In the genomic region with DNA sequence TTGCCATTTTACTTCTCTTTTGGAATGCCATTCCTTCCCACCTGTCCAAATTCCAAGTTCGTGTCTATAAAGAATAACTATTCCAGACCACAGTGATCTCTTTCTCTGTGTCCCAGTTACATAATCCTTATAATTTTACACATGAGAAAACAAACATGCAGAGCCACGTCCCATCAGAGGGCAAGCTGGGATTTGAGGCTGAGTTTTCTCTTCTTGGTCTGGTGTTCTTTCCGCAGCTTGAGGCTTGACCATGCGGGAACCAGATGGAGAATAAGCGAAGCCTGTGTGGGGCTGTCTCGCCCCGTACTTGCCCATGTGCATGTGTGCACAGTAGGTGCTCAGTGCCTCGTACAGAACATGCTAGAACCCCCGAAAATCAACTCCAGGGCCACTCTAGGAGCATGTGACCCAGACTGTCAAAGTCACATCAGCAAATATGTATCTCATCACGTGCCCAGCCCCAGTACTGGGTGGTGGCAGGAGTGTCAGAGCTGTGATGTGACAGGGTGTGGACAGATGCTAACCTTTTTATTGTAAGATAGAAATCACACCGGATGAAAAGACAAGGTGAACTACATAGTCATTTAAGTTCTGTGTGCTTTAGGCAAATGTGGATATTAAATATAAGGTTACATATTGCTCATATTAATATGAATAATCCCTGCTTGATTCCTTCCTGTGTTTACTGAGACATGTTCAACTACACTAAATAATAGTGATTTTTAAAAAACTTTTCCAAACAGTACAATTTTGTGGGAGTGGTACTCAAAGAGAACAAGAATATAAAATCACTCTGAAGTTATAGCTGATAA, we compare ENCODE assay signal across 11 cellular contexts. TPM values are rescaled to one million over a fixed set of nuclear protein-coding genes. Genes with fewer than 3 reads are reported as not detected.
DNase-seq lines count a peak whose midpoint lies in the region; TF ChIP-seq lines count a peak whose summit lies in the region.
"Had no signal": no experiment of that assay in that cellular context is flagged by ENCODE, and none has a peak within 500 bp of the region (broad histone marks: within the 10 kb centered on the region; RNA-seq: fewer than 3 reads in every experiment).

No MANE protein-coding gene starts in this region.

- 38 to 60% (median 49%) methylated on average over 11 of the region's 11 CpGs for WGBS in stomach, 5 donors

- no peak for TF ChIP-seq EP300 in stomach (IDR thresholded peaks at IDR 0.05)

- peaks cover 10 to 42% (median 35%) of the 10 kb centered on the region in 4 donors for H3K36me3 ChIP-seq in stomach

- no peaks in the 10 kb centered on the region for H3K27me3 Mint-ChIP-seq in activated CD4-positive, alpha-beta T cell treated with anti-CD3 and anti-CD28 coated beads, Interleukin-2, amount 10 ng/mL, durations not matched to agents 7 days and 5 days
- no peaks in the 10 kb centered on the region for H3K27me3 Mint-ChIP-seq in activated naive CD4-positive, alpha-beta T cell treated with anti-CD3 and anti-CD28 coated beads, Interleukin-2, amount 50 U/mL, for 24 hours
- H3K27me3 Mint-ChIP-seq in glutamatergic neuron (ENCODE audit: unreplicated experiment): peaks cover 12% of the 10 kb centered on the region

- CTCF ChIA-PET in activated CD4-positive, alpha-beta T cell treated with anti-CD3 and anti-CD28 coated beads, Interleukin-2, amount 10 ng/mL, durations not matched to agents 7 days and 5 days (lab: Charles Lee): interaction anchor here (0.9 to 1.3 kb wide), 2 partner anchors 44 to 86 kb away, joined by 3 read pairs; no protein-coding TSS in a partner anchor

- H3K27ac ChIP-seq in stomach: peak overlapping the region in 3 of 5 donors; percentile 9 to 98 (median 32)
- no peak overlapping the region for H3K27ac ChIP-seq in coronary artery
- H3K27ac ChIP-seq: cardiac muscle cell, thyroid gland had no signal

- TF ChIP-seq POLR2A in stomach (IDR thresholded peaks at IDR 0.05): no peak

- POLR2A ChIA-PET in activated CD4-positive, alpha-beta T cell treated with anti-CD3 and anti-CD28 coated beads, Interleukin-2, amount 10 ng/mL, durations not matched to agents 7 days and 5 days (lab: Charles Lee): no interaction called here

- no peaks in the 10 kb centered on the region for H3K27me3 ChIP-seq in stomach
- H3K27me3 ChIP-seq: cardiac muscle cell, thyroid gland had no signal

- intact Hi-C loops in stomach (cut with DNase I; ENCODE audit: low total_unique reads): no loop called here

- DNase-seq in activated CD4-positive, alpha-beta T cell treated with anti-CD3 and anti-CD28 coated beads, Interleukin-2, amount 10 ng/mL, durations not matched to agents 7 days and 5 days: no peak
- no peak for DNase-seq in activated CD4-positive, alpha-beta T cell treated with anti-CD3 and anti-CD28 coated beads for 1 hour
- no peak for DNase-seq in glutamatergic neuron
- DNase-seq in stomach: no peak
- DNase-seq in NCI-H1092 treated with DMSO at 0.1 percent for 48 hours (lab: John Stamatoyannopoulos, UW): no peak
- DNase-seq in NCI-H524 (lab: John Stamatoyannopoulos, UW): no peak
- DNase-seq in coronary artery (ENCODE audit: low spot score): no peak
- DNase-seq: Right ventricle myocardium superior, thyroid gland had no signal

- H3K4me1 Mint-ChIP-seq in activated CD4-positive, alpha-beta T cell treated with anti-CD3 and anti-CD28 coated beads, Interleukin-2, amount 10 ng/mL, durations not matched to agents 7 days and 5 days: peaks cover 55% of the 10 kb centered on the region
- H3K4me1 Mint-ChIP-seq in activated naive CD4-positive, alpha-beta T cell treated with anti-CD3 and anti-CD28 coated beads, Interleukin-2, amount 50 U/mL, for 24 hours: peaks cover 40% of the 10 kb centered on the region
- peaks cover 23% of the 10 kb centered on the region for H3K4me1 Mint-ChIP-seq in glutamatergic neuron (ENCODE audit: low read depth, unreplicated experiment)

- H3K4me3 Mint-ChIP-seq in activated CD4-positive, alpha-beta T cell treated with anti-CD3 and anti-CD28 coated beads, Interleukin-2, amount 10 ng/mL, durations not matched to agents 7 days and 5 days: peak overlapping the region; percentile 89
- H3K4me3 Mint-ChIP-seq in activated naive CD4-positive, alpha-beta T cell treated with anti-CD3 and anti-CD28 coated beads, Interleukin-2, amount 50 U/mL, for 24 hours: peak overlapping the region; percentile 85
- peak overlapping the region; percentile 93 for H3K4me3 Mint-ChIP-seq in glutamatergic neuron (ENCODE audit: unreplicated experiment)

- H3K9me3 ChIP-seq in stomach: no peaks in the 10 kb centered on the region
- H3K9me3 ChIP-seq: thyroid gland had no signal

- H3K4me3 ChIP-seq in stomach: peak overlapping the region in 2 of 4 donors; percentile 4 to 88
- H3K4me3 ChIP-seq in coronary artery: no peak overlapping the region
- H3K4me3 ChIP-seq: thyroid gland had no signal

- H3K4me1 ChIP-seq in stomach: peaks cover 14 to 68% (median 48%) of the 10 kb centered on the region in 4 donors

- TF ChIP-seq CTCF in glutamatergic neuron (IDR thresholded peaks at IDR 0.05; ENCODE audit: partially characterized antibody, unreplicated experiment) (no peak), stomach (IDR thresholded peaks at IDR 0.05) (no peak), coronary artery (IDR thresholded peaks at IDR 0.05) (no peak)

- H3K27ac Mint-ChIP-seq in activated CD4-positive, alpha-beta T cell treated with anti-CD3 and anti-CD28 coated beads, Interleukin-2, amount 10 ng/mL, durations not matched to agents 7 days and 5 days: peak overlapping the region; percentile 64
- peak overlapping the region; percentile 68 for H3K27ac Mint-ChIP-seq in activated naive CD4-positive, alpha-beta T cell treated with anti-CD3 and anti-CD28 coated beads, Interleukin-2, amount 50 U/mL, for 24 hours
- H3K27ac Mint-ChIP-seq in glutamatergic neuron (ENCODE audit: unreplicated experiment): peak overlapping the region; percentile 30

- no peaks in the 10 kb centered on the region for H3K9me3 Mint-ChIP-seq in activated CD4-positive, alpha-beta T cell treated with anti-CD3 and anti-CD28 coated beads, Interleukin-2, amount 10 ng/mL, durations not matched to agents 7 days and 5 days
- H3K9me3 Mint-ChIP-seq in activated naive CD4-positive, alpha-beta T cell treated with anti-CD3 and anti-CD28 coated beads, Interleukin-2, amount 50 U/mL, for 24 hours: no peaks in the 10 kb centered on the region
- peaks cover 10% of the 10 kb centered on the region for H3K9me3 Mint-ChIP-seq in glutamatergic neuron (ENCODE audit: unreplicated experiment)

- peaks cover 55% of the 10 kb centered on the region for H3K36me3 Mint-ChIP-seq in activated CD4-positive, alpha-beta T cell treated with anti-CD3 and anti-CD28 coated beads, Interleukin-2, amount 10 ng/mL, durations not matched to agents 7 days and 5 days (ENCODE audit: low read depth)
- peaks cover 11% of the 10 kb centered on the region for H3K36me3 Mint-ChIP-seq in activated naive CD4-positive, alpha-beta T cell treated with anti-CD3 and anti-CD28 coated beads, Interleukin-2, amount 50 U/mL, for 24 hours
- H3K36me3 Mint-ChIP-seq in glutamatergic neuron (ENCODE audit: unreplicated experiment): no peaks in the 10 kb centered on the region

RNA-seq across cellular contexts. Expression of a gene that starts 3.2 kb away (rescaled TPM):
- total RNA-seq in activated CD4-positive, alpha-beta T cell treated with anti-CD3 and anti-CD28 coated beads, Interleukin-2, amount 10 ng/mL, durations not matched to agents 7 days and 5 days: 10 to 100 TPM; 69.3 to 71.2 TPM
- total RNA-seq in glutamatergic neuron (ENCODE audit: unreplicated experiment) (95.2 TPM), stomach (10 to 100 TPM in 4 of 5 donors, 1 to 10 TPM in 1; 9.9 to 65.2 (median 42.2) TPM)
- polyA plus RNA-seq in stomach: 10 to 100 TPM; 24.5 to 37.9 (median 30.5) TPM

Comparison
In these comparisons a context has a peak if more than half of its experiments do, and no peak if none do; other contexts are left out.
1. H3K27ac ChIP-seq: peak in stomach (3 of 5); none in coronary artery (0 of 2).
2. Peak in every context shown above with its lines, with median percentiles within 50 percentile points of each other: H3K27ac Mint-ChIP-seq and H3K4me3 Mint-ChIP-seq.